23 cellular contexts compared by ENCODE assay signal in the genomic region with DNA sequence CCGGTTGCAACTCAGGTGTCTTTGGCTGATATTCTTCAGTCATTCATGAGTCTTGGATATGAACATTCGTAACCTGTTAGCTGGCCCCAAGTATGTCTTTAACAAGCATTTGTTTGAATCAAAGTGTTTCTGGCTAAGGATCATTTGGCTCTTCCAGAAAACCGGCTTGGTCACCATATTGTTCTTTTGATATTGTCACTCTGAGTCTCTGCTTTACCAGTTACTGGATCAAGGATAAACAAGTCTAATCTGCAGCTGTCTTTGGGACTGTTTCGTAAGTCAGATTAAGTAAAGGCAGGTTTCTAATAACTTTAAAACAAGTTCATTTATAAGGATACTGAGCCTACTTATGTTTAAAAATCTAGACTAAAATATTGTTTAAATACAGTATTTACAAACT. TPM values are rescaled to one million over a fixed set of nuclear protein-coding genes. Genes with fewer than 3 reads are reported as not detected.
DNase-seq lines count a peak whose midpoint lies in the region; ATAC-seq, FAIRE-seq and TF ChIP-seq lines count a peak whose summit lies in the region.
"Had no signal": no experiment of that assay in that cellular context is flagged by ENCODE, and none has a peak within 500 bp of the region (broad histone marks: within the 10 kb centered on the region; RNA-seq: fewer than 3 reads in every experiment).

No MANE protein-coding gene starts in this region.

- peaks cover 5% of the 10 kb centered on the region for H3K9me3 Mint-ChIP-seq in activated naive CD4-positive, alpha-beta T cell treated with anti-CD3 and anti-CD28 coated beads for 36 hours
- peaks cover 0 to 5% of the 10 kb centered on the region in 2 donors for H3K9me3 Mint-ChIP-seq in activated naive CD4-positive, alpha-beta T cell treated with anti-CD3 and anti-CD28 coated beads, Interleukin-2, amount 50 U/mL, for 72 hours
- H3K9me3 Mint-ChIP-seq in activated naive CD8-positive, alpha-beta T cell treated with anti-CD3 and anti-CD28 coated beads, Interleukin-2, amount 50 U/mL, for 24 hours = peaks cover 11% of the 10 kb centered on the region

- TF ChIP-seq CTCF in esophagus squamous epithelium (IDR thresholded peaks at IDR 0.05) = no peak
- TF ChIP-seq CTCF in psoas muscle (IDR thresholded peaks at IDR 0.05) = no peak
- no peak for TF ChIP-seq CTCF in D721Med (IDR thresholded peaks at IDR 0.05; ENCODE audit: insufficient read depth, missing control alignments)

- H3K4me1 ChIP-seq in esophagus squamous epithelium = peaks cover 9 to 38% (median 11%) of the 10 kb centered on the region in 3 donors
- H3K4me1 ChIP-seq in psoas muscle = peaks cover 29% of the 10 kb centered on the region
- H3K4me1 ChIP-seq: BE2C had no signal

- H3K4me3 ChIP-seq in esophagus squamous epithelium = no peak overlapping the region
- no peak overlapping the region for H3K4me3 ChIP-seq in psoas muscle
- H3K4me3 ChIP-seq: K562 had no signal

- H3K27me3 Mint-ChIP-seq in activated naive CD4-positive, alpha-beta T cell treated with anti-CD3 and anti-CD28 coated beads for 36 hours (ENCODE audit: low read depth) = no peaks in the 10 kb centered on the region
- H3K27me3 Mint-ChIP-seq in activated naive CD8-positive, alpha-beta T cell treated with anti-CD3 and anti-CD28 coated beads, Interleukin-2, amount 50 U/mL, for 24 hours = no peaks in the 10 kb centered on the region
- H3K27me3 Mint-ChIP-seq: CD4-positive, CD25-positive, alpha-beta regulatory T cell had no signal

- H3K9me3 ChIP-seq in esophagus squamous epithelium (no peaks in the 10 kb centered on the region), psoas muscle (no peaks in the 10 kb centered on the region)
- H3K9me3 ChIP-seq: BE2C had no signal

- in situ Hi-C loops in G401 (cut with HindIII; ENCODE audit: low sequenced_read_pairs) = no loop called here

- no peak for TF ChIP-seq POLR2A in esophagus squamous epithelium (IDR thresholded peaks at IDR 0.05)

- H3K4me1 Mint-ChIP-seq in activated naive CD4-positive, alpha-beta T cell treated with anti-CD3 and anti-CD28 coated beads for 36 hours (ENCODE audit: low read depth) = peaks cover 19% of the 10 kb centered on the region
- peaks cover 13% of the 10 kb centered on the region for H3K4me1 Mint-ChIP-seq in activated naive CD8-positive, alpha-beta T cell treated with anti-CD3 and anti-CD28 coated beads, Interleukin-2, amount 50 U/mL, for 24 hours

- CTCF ChIA-PET in activated naive CD4-positive, alpha-beta T cell treated with anti-CD3 and anti-CD28 coated beads for 36 hours (lab: Charles Lee) = no interaction called here

- H3K27ac Mint-ChIP-seq in activated naive CD4-positive, alpha-beta T cell treated with anti-CD3 and anti-CD28 coated beads for 36 hours = peak overlapping the region; percentile 33
- no peak overlapping the region for H3K27ac Mint-ChIP-seq in activated naive CD4-positive, alpha-beta T cell treated with anti-CD3 and anti-CD28 coated beads, Interleukin-2, amount 50 U/mL, for 72 hours
- peak overlapping the region; percentile 2 for H3K27ac Mint-ChIP-seq in activated naive CD8-positive, alpha-beta T cell treated with anti-CD3 and anti-CD28 coated beads, Interleukin-2, amount 50 U/mL, for 24 hours

- peaks cover 63% of the 10 kb centered on the region for H3K36me3 Mint-ChIP-seq in activated naive CD4-positive, alpha-beta T cell treated with anti-CD3 and anti-CD28 coated beads for 36 hours (ENCODE audit: low read depth)
- H3K36me3 Mint-ChIP-seq in activated naive CD4-positive, alpha-beta T cell treated with anti-CD3 and anti-CD28 coated beads, Interleukin-2, amount 50 U/mL, for 72 hours = peaks cover 36 to 88% of the 10 kb centered on the region in 2 donors
- peaks cover 73% of the 10 kb centered on the region for H3K36me3 Mint-ChIP-seq in activated naive CD8-positive, alpha-beta T cell treated with anti-CD3 and anti-CD28 coated beads, Interleukin-2, amount 50 U/mL, for 24 hours (ENCODE audit: low read depth)

- ATAC-seq in activated naive CD4-positive, alpha-beta T cell treated with anti-CD3 and anti-CD28 coated beads, Interleukin-2, amount 50 U/mL, for 72 hours = no peak
- no peak for ATAC-seq in activated naive CD8-positive, alpha-beta T cell treated with anti-CD3 and anti-CD28 coated beads, Interleukin-2, amount 50 U/mL, for 24 hours
- ATAC-seq in psoas muscle = peak in 3 of 4 donors; percentile 30 to 63 (median 54)
- ATAC-seq: K562 had no signal

- peaks cover 18 to 100% (median 22%) of the 10 kb centered on the region in 3 donors for H3K36me3 ChIP-seq in esophagus squamous epithelium
- peaks cover 14 to 90% of the 10 kb centered on the region in 2 donors for H3K36me3 ChIP-seq in psoas muscle (ENCODE audit: insufficient read depth in 1 of 2, low read depth in 1 of 2)

- no peak for DNase-seq in activated naive CD4-positive, alpha-beta T cell treated with anti-CD3 and anti-CD28 coated beads for 36 hours
- DNase-seq in activated naive CD4-positive, alpha-beta T cell treated with anti-CD3 and anti-CD28 coated beads, Interleukin-2, amount 50 U/mL, for 72 hours (ENCODE audit: low spot score in 2 of 2) = no peak
- DNase-seq in activated naive CD8-positive, alpha-beta T cell treated with anti-CD3 and anti-CD28 coated beads, Interleukin-2, amount 50 U/mL, for 24 hours = no peak
- no peak for DNase-seq in esophagus squamous epithelium (lab: John Stamatoyannopoulos, UW)
- DNase-seq in psoas muscle = no peak
- DNase-seq in DMS 273 (lab: John Stamatoyannopoulos, UW; ENCODE audit: unreplicated experiment) = no peak
- no peak for DNase-seq in D721Med (ENCODE audit: insufficient read length, low spot score)
- no peak for DNase-seq in G401 (ENCODE audit: low spot score)
- DNase-seq: BE2C; CD4-positive, CD25-positive, alpha-beta regulatory T cell; DMS53; EL; NCI-H1105 treated with DMSO at 0.1 percent for 48 hours; NCI-H1694; NCI-H2081 treated with DMSO at 0.1 percent for 48 hours; NCI-H510A; NCI-H82; OCI-M1; Right ventricle myocardium superior had no signal

- no peak overlapping the region for H3K4me3 Mint-ChIP-seq in activated naive CD4-positive, alpha-beta T cell treated with anti-CD3 and anti-CD28 coated beads for 36 hours
- no peak overlapping the region for H3K4me3 Mint-ChIP-seq in activated naive CD8-positive, alpha-beta T cell treated with anti-CD3 and anti-CD28 coated beads, Interleukin-2, amount 50 U/mL, for 24 hours
- H3K4me3 Mint-ChIP-seq: CD4-positive, CD25-positive, alpha-beta regulatory T cell had no signal

- H3K27me3 ChIP-seq in esophagus squamous epithelium (no peaks in the 10 kb centered on the region), psoas muscle (ENCODE audit: insufficient read depth in 3 of 3, low read length in 2 of 3) (no peaks in the 10 kb centered on the region)
- H3K27me3 ChIP-seq: BE2C had no signal

- intact Hi-C loops in activated naive CD4-positive, alpha-beta T cell treated with anti-CD3 and anti-CD28 coated beads for 36 hours (cut with micrococcal nuclease) = no loop called here
- intact Hi-C loops in esophagus squamous epithelium (cut with DNase I) = no loop called here
- intact Hi-C loops in psoas muscle (cut with DNase I) = no loop called here

- H3K27ac ChIP-seq in esophagus squamous epithelium (peak overlapping the region in 3 of 4 donors; percentile 30 to 66 (median 55)), psoas muscle (peak overlapping the region; percentile 68)

- FAIRE-seq in D721Med (lab: Jason Lieb, UNC) = no peak
- FAIRE-seq: GM12892, GM18507, H1 had no signal

- WGBS in esophagus squamous epithelium, 2 donors = 37 to 74% methylated on average over 4 of the region's 4 CpGs
- 31 to 39% (median 35%) methylated on average over 4 of the region's 4 CpGs for WGBS in psoas muscle, 3 donors

RNA-seq across cellular contexts. Expression of gene KDM3A, which starts 49.1 kb away (rescaled TPM):
- total RNA-seq in activated naive CD4-positive, alpha-beta T cell treated with anti-CD3 and anti-CD28 coated beads for 36 hours = 10 to 100 TPM; 47.3 to 49.9 TPM
- total RNA-seq in activated naive CD4-positive, alpha-beta T cell treated with anti-CD3 and anti-CD28 coated beads, Interleukin-2, amount 50 U/mL, for 72 hours = 100 to 1,000 TPM in 1 of 2 donors, 10 to 100 TPM in 1; 67.1 to 108 TPM
- total RNA-seq in esophagus squamous epithelium (10 to 100 TPM; 22.0 to 60.7 (median 23.9) TPM), psoas muscle (10 to 100 TPM; 20.2 to 34.7 (median 27.4) TPM)
- polyA plus RNA-seq in psoas muscle = 10 to 100 TPM; 12.2 to 24.4 (median 15.0) TPM
- total RNA-seq in G401 (2014; rRNA removed; shearing (Covaris generic)) = 31.9 and 53.2 TPM in 2 replicates

Comparison
In these comparisons a context has a peak if more than half of its experiments do, and no peak if none do; other contexts are left out.
1. H3K27ac Mint-ChIP-seq: peak in activated naive CD4-positive, alpha-beta T cell treated with anti-CD3 and anti-CD28 coated beads for 36 hours (single experiment) and activated naive CD8-positive, alpha-beta T cell treated with anti-CD3 and anti-CD28 coated beads, Interleukin-2, amount 50 U/mL, for 24 hours (single experiment); none in activated naive CD4-positive, alpha-beta T cell treated with anti-CD3 and anti-CD28 coated beads, Interleukin-2, amount 50 U/mL, for 72 hours (0 of 2).
2. ATAC-seq: peak in psoas muscle (3 of 4); none in activated naive CD4-positive, alpha-beta T cell treated with anti-CD3 and anti-CD28 coated beads, Interleukin-2, amount 50 U/mL, for 72 hours (0 of 2) and activated naive CD8-positive, alpha-beta T cell treated with anti-CD3 and anti-CD28 coated beads, Interleukin-2, amount 50 U/mL, for 24 hours (single experiment).